Comparison of ENCODE assay signal across 1 cellular context in genomic region chr15:49036650-49037545, GRCh38.
TF ChIP-seq lines count a peak whose summit lies in the region.

No MANE protein-coding gene starts in this region.

TF ChIP-seq in GM23338, 12 proteins besides CTCF, POLR2A, EP300 and RAD21 (continued from another document):
- TF ChIP-seq, protein P1, sequence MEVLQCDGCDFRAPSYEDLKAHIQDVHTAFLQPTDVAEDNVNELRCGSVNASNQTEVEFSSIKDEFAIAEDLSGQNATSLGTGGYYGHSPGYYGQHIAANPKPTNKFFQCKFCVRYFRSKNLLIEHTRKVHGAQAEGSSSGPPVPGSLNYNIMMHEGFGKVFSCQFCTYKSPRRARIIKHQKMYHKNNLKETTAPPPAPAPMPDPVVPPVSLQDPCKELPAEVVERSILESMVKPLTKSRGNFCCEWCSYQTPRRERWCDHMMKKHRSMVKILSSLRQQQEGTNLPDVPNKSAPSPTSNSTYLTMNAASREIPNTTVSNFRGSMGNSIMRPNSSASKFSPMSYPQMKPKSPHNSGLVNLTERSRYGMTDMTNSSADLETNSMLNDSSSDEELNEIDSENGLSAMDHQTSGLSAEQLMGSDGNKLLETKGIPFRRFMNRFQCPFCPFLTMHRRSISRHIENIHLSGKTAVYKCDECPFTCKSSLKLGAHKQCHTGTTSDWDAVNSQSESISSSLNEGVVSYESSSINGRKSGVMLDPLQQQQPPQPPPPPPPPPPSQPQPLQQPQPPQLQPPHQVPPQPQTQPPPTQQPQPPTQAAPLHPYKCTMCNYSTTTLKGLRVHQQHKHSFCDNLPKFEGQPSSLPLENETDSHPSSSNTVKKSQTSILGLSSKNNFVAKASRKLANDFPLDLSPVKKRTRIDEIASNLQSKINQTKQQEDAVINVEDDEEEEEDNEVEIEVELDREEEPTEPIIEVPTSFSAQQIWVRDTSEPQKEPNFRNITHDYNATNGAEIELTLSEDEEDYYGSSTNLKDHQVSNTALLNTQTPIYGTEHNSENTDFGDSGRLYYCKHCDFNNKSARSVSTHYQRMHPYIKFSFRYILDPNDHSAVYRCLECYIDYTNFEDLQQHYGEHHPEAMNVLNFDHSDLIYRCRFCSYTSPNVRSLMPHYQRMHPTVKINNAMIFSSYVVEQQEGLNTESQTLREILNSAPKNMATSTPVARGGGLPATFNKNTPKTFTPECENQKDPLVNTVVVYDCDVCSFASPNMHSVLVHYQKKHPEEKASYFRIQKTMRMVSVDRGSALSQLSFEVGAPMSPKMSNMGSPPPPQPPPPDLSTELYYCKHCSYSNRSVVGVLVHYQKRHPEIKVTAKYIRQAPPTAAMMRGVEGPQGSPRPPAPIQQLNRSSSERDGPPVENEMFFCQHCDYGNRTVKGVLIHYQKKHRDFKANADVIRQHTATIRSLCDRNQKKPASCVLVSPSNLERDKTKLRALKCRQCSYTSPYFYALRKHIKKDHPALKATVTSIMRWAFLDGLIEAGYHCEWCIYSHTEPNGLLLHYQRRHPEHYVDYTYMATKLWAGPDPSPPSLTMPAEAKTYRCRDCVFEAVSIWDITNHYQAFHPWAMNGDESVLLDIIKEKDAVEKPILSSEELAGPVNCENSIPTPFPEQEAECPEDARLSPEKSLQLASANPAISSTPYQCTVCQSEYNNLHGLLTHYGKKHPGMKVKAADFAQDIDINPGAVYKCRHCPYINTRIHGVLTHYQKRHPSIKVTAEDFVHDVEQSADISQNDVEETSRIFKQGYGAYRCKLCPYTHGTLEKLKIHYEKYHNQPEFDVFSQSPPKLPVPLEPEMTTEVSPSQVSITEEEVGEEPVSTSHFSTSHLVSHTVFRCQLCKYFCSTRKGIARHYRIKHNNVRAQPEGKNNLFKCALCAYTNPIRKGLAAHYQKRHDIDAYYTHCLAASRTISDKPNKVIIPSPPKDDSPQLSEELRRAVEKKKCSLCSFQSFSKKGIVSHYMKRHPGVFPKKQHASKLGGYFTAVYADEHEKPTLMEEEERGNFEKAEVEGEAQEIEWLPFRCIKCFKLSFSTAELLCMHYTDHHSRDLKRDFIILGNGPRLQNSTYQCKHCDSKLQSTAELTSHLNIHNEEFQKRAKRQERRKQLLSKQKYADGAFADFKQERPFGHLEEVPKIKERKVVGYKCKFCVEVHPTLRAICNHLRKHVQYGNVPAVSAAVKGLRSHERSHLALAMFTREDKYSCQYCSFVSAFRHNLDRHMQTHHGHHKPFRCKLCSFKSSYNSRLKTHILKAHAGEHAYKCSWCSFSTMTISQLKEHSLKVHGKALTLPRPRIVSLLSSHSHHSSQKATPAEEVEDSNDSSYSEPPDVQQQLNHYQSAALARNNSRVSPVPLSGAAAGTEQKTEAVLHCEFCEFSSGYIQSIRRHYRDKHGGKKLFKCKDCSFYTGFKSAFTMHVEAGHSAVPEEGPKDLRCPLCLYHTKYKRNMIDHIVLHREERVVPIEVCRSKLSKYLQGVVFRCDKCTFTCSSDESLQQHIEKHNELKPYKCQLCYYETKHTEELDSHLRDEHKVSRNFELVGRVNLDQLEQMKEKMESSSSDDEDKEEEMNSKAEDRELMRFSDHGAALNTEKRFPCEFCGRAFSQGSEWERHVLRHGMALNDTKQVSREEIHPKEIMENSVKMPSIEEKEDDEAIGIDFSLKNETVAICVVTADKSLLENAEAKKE (CRISPR knock-in tag; IDR thresholded peaks at IDR 0.05), result no peak
- no peak for TF ChIP-seq ZNF331 (CRISPR knock-in tag; IDR thresholded peaks at IDR 0.05; ENCODE audit: low read depth)
- no peak for TF ChIP-seq ZNF114 (CRISPR knock-in tag; IDR thresholded peaks at IDR 0.05)
- TF ChIP-seq EZH2phosphoT487 (IDR thresholded peaks at IDR 0.05; ENCODE audit: unreplicated experiment), result no peak
- TF ChIP-seq STAT1 (IDR thresholded peaks at IDR 0.05; ENCODE audit: unreplicated experiment), result no peak
- no peak for TF ChIP-seq ETS1 (IDR thresholded peaks at IDR 0.05)
- TF ChIP-seq EZH2 (IDR thresholded peaks at IDR 0.05; ENCODE audit: low read depth, unreplicated experiment), result no peak
- no peak for TF ChIP-seq NANOG (IDR thresholded peaks at IDR 0.05; ENCODE audit: borderline replicate concordance)
- no peak for TF ChIP-seq REST (IDR thresholded peaks at IDR 0.05; ENCODE audit: unreplicated experiment)
